Comparison of ENCODE assay signal across 1 cellular context in the genomic region with DNA sequence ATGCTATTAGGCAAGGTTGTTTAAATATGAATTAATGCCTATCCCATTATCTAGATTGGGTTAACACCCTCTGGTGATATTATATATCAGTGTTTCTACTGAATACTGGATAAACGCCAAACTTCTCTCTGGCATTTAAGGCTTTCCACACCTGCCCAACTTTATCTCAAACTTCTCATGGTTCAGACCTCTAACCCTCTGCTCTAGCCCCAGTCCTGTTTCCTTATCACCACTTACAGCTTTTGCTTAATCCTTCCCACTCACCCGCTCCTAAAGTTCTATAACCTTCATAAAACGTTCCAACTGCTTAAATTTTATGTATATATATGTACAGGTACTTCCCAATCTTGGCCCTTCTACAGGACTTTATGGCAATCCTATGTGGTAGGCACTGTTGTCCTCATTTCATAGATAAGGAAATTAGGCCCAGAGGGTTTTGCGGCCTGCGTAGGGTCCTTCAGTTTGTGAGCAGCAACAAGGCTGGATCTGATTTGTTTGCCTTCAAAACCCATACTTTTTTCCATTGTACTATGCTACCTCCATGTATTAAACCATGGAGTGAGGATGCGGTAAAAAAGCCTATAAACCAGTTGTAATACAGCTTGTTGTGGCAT.
TF ChIP-seq lines count a peak whose summit lies in the region.

No MANE protein-coding gene starts in this region.

TF ChIP-seq in HepG2, 621 proteins besides CTCF, POLR2A, EP300 and RAD21:
- TF ChIP-seq ZNF556 (CRISPR knock-in tag; IDR thresholded peaks at IDR 0.05; ENCODE audit: borderline replicate concordance), result no peak
- 0 out of 2 replicates have a peak, but pooled peaks have one; percentile 7 for TF ChIP-seq ZFX (CRISPR knock-in tag; IDR thresholded peaks at IDR 0.05; ENCODE audit: low read depth)
- no peak for TF ChIP-seq MAZ (IDR thresholded peaks at IDR 0.05; ENCODE audit: borderline replicate concordance, low read depth, low read length)
- TF ChIP-seq MAZ (CRISPR knock-in tag; IDR thresholded peaks at IDR 0.05; ENCODE audit: low read depth), result no peak
- TF ChIP-seq KLF15 (CRISPR knock-in tag; IDR thresholded peaks at IDR 0.05; ENCODE audit: borderline replicate concordance), result no peak
- no peak for TF ChIP-seq JDP2 (CRISPR knock-in tag; IDR thresholded peaks at IDR 0.05; ENCODE audit: borderline replicate concordance)
- TF ChIP-seq ZNF253 (CRISPR knock-in tag; IDR thresholded peaks at IDR 0.05; ENCODE audit: borderline replicate concordance), result no peak
